Comparison of ENCODE assay signal across 9 cellular contexts in the genomic region with DNA sequence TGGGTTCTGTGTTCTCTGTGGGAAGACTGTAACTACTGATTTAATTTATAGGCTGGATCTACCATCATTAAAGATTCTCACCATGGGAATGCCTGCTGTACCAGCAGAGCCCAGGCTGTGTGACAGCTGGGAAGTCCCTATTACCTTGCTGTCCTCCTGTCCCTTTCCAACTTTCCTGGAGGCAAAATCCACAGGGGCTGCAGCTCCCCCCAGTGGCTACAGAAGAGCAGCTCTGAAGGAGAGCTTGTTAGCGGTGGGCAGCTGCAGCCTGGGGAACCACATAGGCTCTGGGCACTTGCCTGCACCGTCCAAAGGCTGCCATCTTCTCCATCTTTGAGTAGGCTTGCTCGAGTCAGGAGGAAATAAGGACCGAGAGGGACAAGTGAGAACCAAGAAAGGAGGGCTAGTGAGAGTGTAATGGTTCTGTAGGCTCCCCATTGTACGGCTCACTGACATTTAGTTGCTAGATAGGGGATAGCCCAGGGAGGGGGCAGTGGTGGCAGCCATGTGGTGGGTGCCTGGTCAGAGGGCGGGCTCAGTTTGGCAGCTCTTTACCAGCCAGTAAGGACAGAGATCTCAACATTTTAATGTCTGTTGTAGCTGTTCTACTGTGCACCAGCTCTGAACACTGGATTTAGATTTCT.
DNase-seq lines count a peak whose midpoint lies in the region; ATAC-seq and TF ChIP-seq lines count a peak whose summit lies in the region.
"Had no signal": no experiment of that assay in that cellular context is flagged by ENCODE, and none has a peak within 500 bp of the region (broad histone marks: within the 10 kb centered on the region; RNA-seq: fewer than 3 reads in every experiment).

No MANE protein-coding gene starts in this region.

- H3K4me3 ChIP-seq in HFF-Myc (replicated peaks; ENCODE audit: low read depth, low read length): no peak overlapping the region
- H3K4me3 ChIP-seq: BLaER1 had no signal

- no peak for ATAC-seq in GM21447 (IDR thresholded peaks at IDR 0.05; ENCODE audit: unreplicated experiment)

- peak; percentile 16 for DNase-seq in SKM-1 treated with dmso at 0.1 percent for 144 hours (lab: John Stamatoyannopoulos, UW; ENCODE audit: unreplicated experiment)
- DNase-seq in SKM-1 (lab: John Stamatoyannopoulos, UW; ENCODE audit: unreplicated experiment): no peak
- peak; percentile 51 for DNase-seq in HFF-Myc (ENCODE audit: extremely low read depth, low read depth)
- DNase-seq in NCI-H146 treated with DMSO at 0.1 percent for 48 hours (lab: John Stamatoyannopoulos, UW; ENCODE audit: unreplicated experiment): peak; percentile 71
- DNase-seq in T1000 (lab: John Stamatoyannopoulos, UW): peak; percentile 49
- peak; percentile 47 for DNase-seq in fibroblast of the conjunctiva (ENCODE audit: low read depth)
- DNase-seq in non-pigmented ciliary epithelial cell (ENCODE audit: low read depth): peak; percentile 32

- peak; percentile 89 for TF ChIP-seq CTCF in HFF-Myc (IDR thresholded peaks at IDR 0.05; ENCODE audit: low read depth, low read length, missing control alignments)
